ENCODE assay signal across 8 cellular contexts in genomic region chr11:70755410-70756158, GRCh38.
DNase-seq lines count a peak whose midpoint lies in the region; ATAC-seq, FAIRE-seq and TF ChIP-seq lines count a peak whose summit lies in the region.

No MANE protein-coding gene starts in this region.

- no peak overlapping the region for H3K4me3 ChIP-seq in GM06990 (replicated peaks; ENCODE audit: low read depth, low read length)
- H3K4me3 ChIP-seq in NB4 (ENCODE audit: low read depth, low read length): no peak overlapping the region

- peak; percentile 52 for DNase-seq in GM06990 (ENCODE audit: extremely low read depth, insufficient read length)
- DNase-seq in NB4 (ENCODE audit: low read depth): peak; percentile 73
- peak; percentile 39 for DNase-seq in SKM-1 treated with dmso at 0.1 percent for 144 hours (lab: John Stamatoyannopoulos, UW; ENCODE audit: unreplicated experiment)
- DNase-seq in activated naive CD4-positive, alpha-beta T cell treated with anti-CD3 and anti-CD28 coated beads, Interleukin-2, amount 50 U/mL, for 16 hours: peak; percentile 61
- peak; percentile 87 for DNase-seq in Right ventricle myocardium superior
- DNase-seq in pons (ENCODE audit: low spot score): peak; percentile 55
- DNase-seq in urothelium cell line (ENCODE audit: low spot score): peak; percentile 86

- intact Hi-C loops in Right ventricle myocardium superior (cut with DNase I): loop anchor here (2.0 kb wide), 1 partner anchor 289 kb away; no protein-coding TSS in a partner anchor

- no peaks in the 10 kb centered on the region for H3K36me3 ChIP-seq in GM06990 (ENCODE audit: control insufficient read depth, insufficient read depth, low read length)

- no peak for TF ChIP-seq POLR2A in NB4 (IDR thresholded peaks at IDR 0.05; ENCODE audit: extremely low read depth, insufficient read length)

- peak; percentile 20 for FAIRE-seq in urothelium cell line (lab: Jason Lieb, UNC)

- H3K27me3 ChIP-seq in GM06990 (replicated peaks; ENCODE audit: control insufficient read depth, insufficient read depth, low read length): no peaks in the 10 kb centered on the region; the same call in none of the 2 replicates

- peak; percentile 99 for ATAC-seq in Right ventricle myocardium superior (ENCODE audit: poor library complexity)
- no peak for ATAC-seq in GM19328 (IDR thresholded peaks at IDR 0.05; ENCODE audit: unreplicated experiment)

- TF ChIP-seq CTCF in GM06990 (IDR thresholded peaks at IDR 0.05; ENCODE audit: insufficient read depth, low read length, poor library complexity, severe bottlenecking): peak; percentile 96
- TF ChIP-seq CTCF in NB4 (IDR thresholded peaks at IDR 0.05; ENCODE audit: low read depth, low read length): peak; percentile 82
